ENCODE assay signal across 1 cellular context in the genomic region with DNA sequence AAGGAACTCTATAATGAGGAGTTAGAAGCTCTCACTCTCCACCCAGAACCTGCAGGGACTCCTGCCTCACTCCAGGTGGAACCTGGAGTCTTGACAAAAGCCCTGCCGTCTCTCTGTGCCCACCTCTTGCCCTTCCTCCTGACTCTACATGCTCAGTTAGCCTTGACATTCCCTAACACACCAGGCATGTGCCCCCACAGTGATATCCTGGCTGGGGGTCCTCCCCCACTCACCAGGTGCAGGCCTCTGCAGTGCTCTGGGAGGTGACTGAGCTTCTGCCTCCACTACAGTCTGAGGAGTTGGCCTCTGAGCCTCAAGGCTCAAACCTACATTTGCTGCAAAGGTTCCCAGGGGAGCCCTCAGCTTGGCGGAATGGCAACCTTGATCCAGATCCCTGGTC.
TF ChIP-seq lines count a peak whose summit lies in the region.

No MANE protein-coding gene starts in this region.

TF ChIP-seq in HEK293, 187 proteins besides CTCF, POLR2A, EP300 and RAD21:
- TF ChIP-seq, protein P1, sequence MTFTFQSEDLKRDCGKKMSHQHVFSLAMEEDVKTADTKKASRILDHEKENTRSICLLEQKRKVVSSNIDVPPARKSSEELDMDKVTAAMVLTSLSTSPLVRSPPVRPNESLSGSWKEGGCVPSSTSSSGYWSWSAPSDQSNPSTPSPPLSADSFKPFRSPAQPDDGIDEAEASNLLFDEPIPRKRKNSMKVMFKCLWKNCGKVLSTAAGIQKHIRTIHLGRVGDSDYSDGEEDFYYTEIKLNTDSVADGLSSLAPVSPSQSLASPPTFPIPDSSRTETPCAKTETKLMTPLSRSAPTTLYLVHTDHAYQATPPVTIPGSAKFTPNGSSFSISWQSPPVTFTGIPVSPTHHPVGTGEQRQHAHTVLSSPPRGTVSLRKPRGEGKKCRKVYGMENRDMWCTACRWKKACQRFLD (tag by site-specific recombination; IDR thresholded peaks at IDR 0.05): no peak
- TF ChIP-seq ZIC2 (tag by site-specific recombination; IDR thresholded peaks at IDR 0.05): peak; percentile 91
- TF ChIP-seq GLIS1 (tag by site-specific recombination; IDR thresholded peaks at IDR 0.05): peak; percentile 81
TF ChIP-seq in HEK293: peak in this region for 2.
